ENCODE assay signal across 9 cellular contexts in genomic region chr2:24317491-24317920, GRCh38. TPM values are rescaled to one million over a fixed set of nuclear protein-coding genes. Genes with fewer than 3 reads are reported as not detected.
A peak's percentile ranks its signal among the peaks of the same experiment; 100 is the strongest.
DNase-seq lines count a peak whose midpoint lies in the region; ATAC-seq and FAIRE-seq lines count a peak whose summit lies in the region.
"Had no signal": no experiment of that assay in that cellular context is flagged by ENCODE, and none has a peak within 500 bp of the region (broad histone marks: within the 10 kb centered on the region; RNA-seq: fewer than 3 reads in every experiment).

No MANE protein-coding gene starts in this region.

- H3K4me1 Mint-ChIP-seq in activated T-helper 1 cell treated with anti-CD3 and anti-CD28 coated beads, Interleukin-12 subunit alpha, Interleukin-12 subunit beta, Interleukin-2, Interleukin-4 antibody, amounts not matched to agents 30 ng/mL and 10 ng/mL and 1 ng/mL, durations not matched to agents 14 hours and 24 hours and 36 hours (ENCODE audit: low read depth): peaks cover 10% of the 10 kb centered on the region
- H3K4me1 Mint-ChIP-seq in memory B cell: peaks cover 22% of the 10 kb centered on the region

- DNase-seq in NCI-H2107 treated with DMSO at 0.1 percent for 48 hours (lab: John Stamatoyannopoulos, UW; ENCODE audit: unreplicated experiment): peak; percentile 4
- no peak for DNase-seq in NCI-H2107 (lab: John Stamatoyannopoulos, UW)
- DNase-seq in GM19239 (ENCODE audit: insufficient read length, low spot score): no peak
- DNase-seq in activated T-helper 1 cell treated with anti-CD3 and anti-CD28 coated beads, Interleukin-12 subunit alpha, Interleukin-12 subunit beta, Interleukin-2, Interleukin-4 antibody, amounts not matched to agents 30 ng/mL and 10 ng/mL and 1 ng/mL, durations not matched to agents 14 hours and 24 hours and 36 hours (ENCODE audit: low spot score): no peak
- no peak for DNase-seq in memory B cell (ENCODE audit: low spot score in 2 of 2)
- DNase-seq in epidermal melanocyte (ENCODE audit: insufficient read length, low spot score): no peak
- DNase-seq in activated CD4-positive, alpha-beta T cell treated with anti-CD3 and anti-CD28 coated beads for 4 hours: no peak
- DNase-seq: transverse colon had no signal

- no peaks in the 10 kb centered on the region for H3K27me3 Mint-ChIP-seq in activated T-helper 1 cell treated with anti-CD3 and anti-CD28 coated beads, Interleukin-12 subunit alpha, Interleukin-12 subunit beta, Interleukin-2, Interleukin-4 antibody, amounts not matched to agents 30 ng/mL and 10 ng/mL and 1 ng/mL, durations not matched to agents 14 hours and 24 hours and 36 hours (ENCODE audit: insufficient read depth)
- H3K27me3 Mint-ChIP-seq in memory B cell: no peaks in the 10 kb centered on the region

- H3K36me3 Mint-ChIP-seq in activated T-helper 1 cell treated with anti-CD3 and anti-CD28 coated beads, Interleukin-12 subunit alpha, Interleukin-12 subunit beta, Interleukin-2, Interleukin-4 antibody, amounts not matched to agents 30 ng/mL and 10 ng/mL and 1 ng/mL, durations not matched to agents 14 hours and 24 hours and 36 hours (ENCODE audit: low read depth): peaks cover 4% of the 10 kb centered on the region
- H3K36me3 Mint-ChIP-seq in memory B cell: peaks cover 14% of the 10 kb centered on the region

- H3K4me3 Mint-ChIP-seq in activated T-helper 1 cell treated with anti-CD3 and anti-CD28 coated beads, Interleukin-12 subunit alpha, Interleukin-12 subunit beta, Interleukin-2, Interleukin-4 antibody, amounts not matched to agents 30 ng/mL and 10 ng/mL and 1 ng/mL, durations not matched to agents 14 hours and 24 hours and 36 hours: no peak overlapping the region
- no peak overlapping the region for H3K4me3 Mint-ChIP-seq in memory B cell

- H3K9me3 Mint-ChIP-seq in activated T-helper 1 cell treated with anti-CD3 and anti-CD28 coated beads, Interleukin-12 subunit alpha, Interleukin-12 subunit beta, Interleukin-2, Interleukin-4 antibody, amounts not matched to agents 30 ng/mL and 10 ng/mL and 1 ng/mL, durations not matched to agents 14 hours and 24 hours and 36 hours: no peaks in the 10 kb centered on the region
- H3K9me3 Mint-ChIP-seq in memory B cell: peaks cover 2% of the 10 kb centered on the region

- FAIRE-seq in GM19239 (lab: Jason Lieb, UNC): peak; percentile 8

- H3K27ac Mint-ChIP-seq in activated T-helper 1 cell treated with anti-CD3 and anti-CD28 coated beads, Interleukin-12 subunit alpha, Interleukin-12 subunit beta, Interleukin-2, Interleukin-4 antibody, amounts not matched to agents 30 ng/mL and 10 ng/mL and 1 ng/mL, durations not matched to agents 14 hours and 24 hours and 36 hours: peak overlapping the region; percentile 52
- H3K27ac Mint-ChIP-seq in memory B cell: peak overlapping the region; percentile 78

- ATAC-seq in memory B cell (ENCODE audit: low read depth): no peak
- no peak for ATAC-seq in GM19328 (IDR thresholded peaks at IDR 0.05; ENCODE audit: unreplicated experiment)

- intact Hi-C loops in activated T-helper 1 cell treated with anti-CD3 and anti-CD28 coated beads, Interleukin-12 subunit alpha, Interleukin-12 subunit beta, Interleukin-2, Interleukin-4 antibody, amounts not matched to agents 30 ng/mL and 10 ng/mL and 1 ng/mL, durations not matched to agents 14 hours and 24 hours and 36 hours (cut with micrococcal nuclease): loop anchor here (5.0 kb wide), 2 partner anchors 40 to 65 kb away; no protein-coding TSS in a partner anchor

RNA-seq across cellular contexts. Expression of gene ITSN2, which starts 42.8 kb away (rescaled TPM):
- total RNA-seq in activated T-helper 1 cell treated with anti-CD3 and anti-CD28 coated beads, Interleukin-12 subunit alpha, Interleukin-12 subunit beta, Interleukin-2, Interleukin-4 antibody, amounts not matched to agents 30 ng/mL and 10 ng/mL and 1 ng/mL, durations not matched to agents 14 hours and 24 hours and 36 hours: 52.9 and 57.1 TPM in 2 replicates
